13 cellular contexts compared by ENCODE assay signal in genomic region chr7:113796557-113796956, GRCh38.
DNase-seq lines count a peak whose midpoint lies in the region; ATAC-seq, FAIRE-seq and TF ChIP-seq lines count a peak whose summit lies in the region.
"Had no signal": no experiment of that assay in that cellular context is flagged by ENCODE, and none has a peak within 500 bp of the region (broad histone marks: within the 10 kb centered on the region; RNA-seq: fewer than 3 reads in every experiment).

No MANE protein-coding gene starts in this region.

- no peaks in the 10 kb centered on the region for H3K27me3 Mint-ChIP-seq in natural killer cell treated with Interleukin-12 subunit alpha and Interleukin-12 subunit beta and Interleukin-15 and Interleukin-18, amount 100 ng/mL, for 72 hours
- H3K27me3 Mint-ChIP-seq: activated naive CD8-positive, alpha-beta T cell treated with anti-CD3 and anti-CD28 coated beads, Interleukin-2, amount 10 ng/mL, durations not matched to agents 7 days and 5 days had no signal

- no peak for ATAC-seq in natural killer cell treated with Interleukin-12 subunit alpha and Interleukin-12 subunit beta and Interleukin-15 and Interleukin-18, amount 100 ng/mL, for 72 hours
- ATAC-seq: left lobe of liver had no signal

- H3K4me3 ChIP-seq in fibroblast of the aortic adventitia (ENCODE audit: low read depth, low read length), result no peak overlapping the region

- FAIRE-seq in urothelium cell line (lab: Jason Lieb, UNC), result no peak

- H3K4me1 Mint-ChIP-seq in natural killer cell treated with Interleukin-12 subunit alpha and Interleukin-12 subunit beta and Interleukin-15 and Interleukin-18, amount 100 ng/mL, for 72 hours (ENCODE audit: low read depth in 2 of 2), result no peaks in the 10 kb centered on the region
- H3K4me1 Mint-ChIP-seq: activated naive CD8-positive, alpha-beta T cell treated with anti-CD3 and anti-CD28 coated beads, Interleukin-2, amount 10 ng/mL, durations not matched to agents 7 days and 5 days had no signal

- no peak overlapping the region for H3K27ac Mint-ChIP-seq in natural killer cell treated with Interleukin-12 subunit alpha and Interleukin-12 subunit beta and Interleukin-15 and Interleukin-18, amount 100 ng/mL, for 72 hours
- H3K27ac Mint-ChIP-seq: activated naive CD8-positive, alpha-beta T cell treated with anti-CD3 and anti-CD28 coated beads, Interleukin-2, amount 10 ng/mL, durations not matched to agents 7 days and 5 days had no signal

- H3K36me3 Mint-ChIP-seq in natural killer cell treated with Interleukin-12 subunit alpha and Interleukin-12 subunit beta and Interleukin-15 and Interleukin-18, amount 100 ng/mL, for 72 hours, result peaks cover 1% of the 10 kb centered on the region
- H3K36me3 Mint-ChIP-seq: activated naive CD8-positive, alpha-beta T cell treated with anti-CD3 and anti-CD28 coated beads, Interleukin-2, amount 10 ng/mL, durations not matched to agents 7 days and 5 days had no signal

- peak; percentile 30 for DNase-seq in NCI-H2171 treated with DMSO at 0.1 percent for 48 hours (lab: John Stamatoyannopoulos, UW)
- no peak for DNase-seq in NCI-H2171 (lab: John Stamatoyannopoulos, UW)
- peak; percentile 80 for DNase-seq in SKM-1 treated with dmso at 0.1 percent for 144 hours (lab: John Stamatoyannopoulos, UW; ENCODE audit: unreplicated experiment)
- peak; percentile 61 for DNase-seq in fibroblast of the aortic adventitia (ENCODE audit: low read depth)
- peak; percentile 2 for DNase-seq in urothelium cell line (ENCODE audit: low spot score)
- DNase-seq in central memory CD4-positive, alpha-beta T cell, result no peak
- DNase-seq in natural killer cell treated with Interleukin-12 subunit alpha and Interleukin-12 subunit beta and Interleukin-15 and Interleukin-18, amount 100 ng/mL, for 72 hours (ENCODE audit: low spot score), result no peak
- no peak for DNase-seq in KG1 (lab: John Stamatoyannopoulos, UW)
- DNase-seq: 8988T; activated naive CD8-positive, alpha-beta T cell treated with anti-CD3 and anti-CD28 coated beads, Interleukin-2, amount 10 ng/mL, durations not matched to agents 7 days and 5 days; NCI-H187 treated with DMSO at 0.1 percent for 48 hours; posterior cingulate gyrus had no signal

- no peak for TF ChIP-seq CTCF in fibroblast of the aortic adventitia (IDR thresholded peaks at IDR 0.05; ENCODE audit: insufficient read depth, low read length)

- H3K4me3 Mint-ChIP-seq in natural killer cell treated with Interleukin-12 subunit alpha and Interleukin-12 subunit beta and Interleukin-15 and Interleukin-18, amount 100 ng/mL, for 72 hours, result no peak overlapping the region
- H3K4me3 Mint-ChIP-seq: activated naive CD8-positive, alpha-beta T cell treated with anti-CD3 and anti-CD28 coated beads, Interleukin-2, amount 10 ng/mL, durations not matched to agents 7 days and 5 days had no signal

- H3K9me3 Mint-ChIP-seq in natural killer cell treated with Interleukin-12 subunit alpha and Interleukin-12 subunit beta and Interleukin-15 and Interleukin-18, amount 100 ng/mL, for 72 hours, result peaks cover 12% of the 10 kb centered on the region

Comparison
In these comparisons a context has a peak if more than half of its experiments do, and no peak if none do; other contexts are left out.
1. DNase-seq: peak in NCI-H2171 treated with DMSO at 0.1 percent for 48 hours (single experiment), SKM-1 treated with dmso at 0.1 percent for 144 hours (single experiment), fibroblast of the aortic adventitia (single experiment) and urothelium cell line (single experiment); none in NCI-H2171 (single experiment), central memory CD4-positive, alpha-beta T cell (single experiment), natural killer cell treated with Interleukin-12 subunit alpha and Interleukin-12 subunit beta and Interleukin-15 and Interleukin-18, amount 100 ng/mL, for 72 hours (single experiment) and KG1 (single experiment).